1 cellular context compared by ENCODE assay signal in the genomic region with DNA sequence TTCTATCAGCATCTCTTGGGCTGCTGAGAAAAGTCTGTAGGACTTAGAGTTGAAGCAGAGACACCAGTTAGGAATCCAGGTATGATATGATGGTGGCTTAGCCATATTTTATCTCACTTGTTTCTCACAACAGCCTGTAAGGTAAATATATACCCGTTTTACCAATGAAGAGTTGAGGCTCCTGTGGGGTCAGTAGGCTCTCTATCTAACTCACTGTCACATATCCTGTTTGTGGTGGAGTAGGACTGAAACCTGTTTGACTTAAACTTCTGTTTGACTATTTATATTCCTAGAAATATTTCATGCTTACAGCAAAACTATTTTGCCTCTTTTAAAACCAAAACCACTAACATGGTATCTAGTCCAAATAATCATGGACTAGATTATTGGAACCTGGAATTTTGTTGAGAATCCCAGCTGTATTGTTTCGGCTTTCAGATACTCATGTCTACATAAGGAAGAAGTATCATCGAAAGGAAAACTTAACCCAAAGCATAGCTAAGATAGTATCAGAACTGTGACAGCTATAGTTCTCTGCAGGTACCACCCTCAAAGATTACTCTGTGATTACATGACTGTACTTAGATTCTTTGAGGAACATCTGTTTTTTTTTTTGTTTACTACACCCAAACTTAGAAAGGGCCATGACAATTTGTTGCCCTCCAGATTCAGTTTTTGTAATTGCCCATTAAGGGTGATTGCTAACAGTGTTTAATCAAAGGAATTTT.
TF ChIP-seq lines count a peak whose summit lies in the region.

No MANE protein-coding gene starts in this region.

TF ChIP-seq in H1, 55 proteins besides CTCF, POLR2A, EP300 and RAD21:
- TF ChIP-seq RBBP5 (IDR thresholded peaks at IDR 0.05; ENCODE audit: borderline replicate concordance, low read depth, low read length): no peak
- TF ChIP-seq NANOG (IDR thresholded peaks at IDR 0.05; ENCODE audit: insufficient read depth, low read depth, low read length, poor library complexity, severe bottlenecking): no peak
- no peak for TF ChIP-seq BACH1 (IDR thresholded peaks at IDR 0.05; ENCODE audit: low read length)
- TF ChIP-seq RNF2 (IDR thresholded peaks at IDR 0.05; ENCODE audit: borderline replicate concordance, low read depth, low read length, missing control alignments, poor library complexity, severe bottlenecking): no peak
- TF ChIP-seq GTF2F1 (IDR thresholded peaks at IDR 0.05; ENCODE audit: borderline replicate concordance, low read depth, low read length): no peak
- no peak for TF ChIP-seq NRF1 (IDR thresholded peaks at IDR 0.05; ENCODE audit: low read depth, low read length)
- TF ChIP-seq RFX5 (IDR thresholded peaks at IDR 0.05; ENCODE audit: borderline replicate concordance, low read depth, low read length): no peak
- no peak for TF ChIP-seq SUZ12 (IDR thresholded peaks at IDR 0.05; ENCODE audit: low read length)
- no peak for TF ChIP-seq CHD2 (IDR thresholded peaks at IDR 0.05; ENCODE audit: low read length)
- TF ChIP-seq SP1 (IDR thresholded peaks at IDR 0.05; ENCODE audit: low read depth, low read length): no peak
- TF ChIP-seq MAFK (IDR thresholded peaks at IDR 0.05; ENCODE audit: low read depth, low read length): no peak
- no peak for TF ChIP-seq KDM5A (IDR thresholded peaks at IDR 0.05; ENCODE audit: low read length)
- no peak for TF ChIP-seq SRF (IDR thresholded peaks at IDR 0.05; ENCODE audit: low read depth, low read length)
- no peak for TF ChIP-seq YY1 (IDR thresholded peaks at IDR 0.05; ENCODE audit: low read depth, low read length)
- TF ChIP-seq HDAC6 (IDR thresholded peaks at IDR 0.05; ENCODE audit: low read depth, low read length): no peak
- no peak for TF ChIP-seq SIRT6 (IDR thresholded peaks at IDR 0.05; ENCODE audit: low read length)
- no peak for TF ChIP-seq KDM1A (IDR thresholded peaks at IDR 0.05; ENCODE audit: borderline replicate concordance, low read length)
